In the genomic region with DNA sequence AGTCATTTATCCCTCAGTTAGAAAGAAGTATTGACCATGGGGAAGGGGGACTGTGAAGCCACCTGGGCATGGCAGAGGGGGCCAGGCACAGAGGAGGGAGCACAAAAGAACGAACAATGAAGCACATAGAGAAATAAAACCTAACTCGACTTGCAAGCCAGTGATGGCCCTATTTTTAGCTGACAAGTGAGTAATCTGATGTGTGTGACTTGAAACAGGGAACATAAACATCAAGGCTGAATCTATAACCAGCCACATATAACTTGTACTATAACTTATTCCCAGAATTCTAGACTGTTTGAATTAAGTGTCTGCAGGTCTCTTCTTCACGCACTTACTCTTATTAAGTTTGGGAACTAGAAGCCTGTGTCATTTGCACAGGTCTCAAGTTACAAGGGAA, we compare ENCODE assay signal across 2 cellular contexts.
TF ChIP-seq lines count a peak whose summit lies in the region.

No MANE protein-coding gene starts in this region.

TF ChIP-seq in SK-N-SH treated with all-trans-retinoic acid at 6 μM for 48 hours, 23 proteins besides CTCF, POLR2A, EP300 and RAD21 (continued from another document):
- TF ChIP-seq TCF4 (CRISPR knock-in tag; IDR thresholded peaks at IDR 0.05; ENCODE audit: borderline replicate concordance) (no peak), OSR1 (CRISPR knock-in tag; IDR thresholded peaks at IDR 0.05) (no peak), ZC3H10 (CRISPR knock-in tag; IDR thresholded peaks at IDR 0.05) (no peak)
- TF ChIP-seq, protein P1, sequence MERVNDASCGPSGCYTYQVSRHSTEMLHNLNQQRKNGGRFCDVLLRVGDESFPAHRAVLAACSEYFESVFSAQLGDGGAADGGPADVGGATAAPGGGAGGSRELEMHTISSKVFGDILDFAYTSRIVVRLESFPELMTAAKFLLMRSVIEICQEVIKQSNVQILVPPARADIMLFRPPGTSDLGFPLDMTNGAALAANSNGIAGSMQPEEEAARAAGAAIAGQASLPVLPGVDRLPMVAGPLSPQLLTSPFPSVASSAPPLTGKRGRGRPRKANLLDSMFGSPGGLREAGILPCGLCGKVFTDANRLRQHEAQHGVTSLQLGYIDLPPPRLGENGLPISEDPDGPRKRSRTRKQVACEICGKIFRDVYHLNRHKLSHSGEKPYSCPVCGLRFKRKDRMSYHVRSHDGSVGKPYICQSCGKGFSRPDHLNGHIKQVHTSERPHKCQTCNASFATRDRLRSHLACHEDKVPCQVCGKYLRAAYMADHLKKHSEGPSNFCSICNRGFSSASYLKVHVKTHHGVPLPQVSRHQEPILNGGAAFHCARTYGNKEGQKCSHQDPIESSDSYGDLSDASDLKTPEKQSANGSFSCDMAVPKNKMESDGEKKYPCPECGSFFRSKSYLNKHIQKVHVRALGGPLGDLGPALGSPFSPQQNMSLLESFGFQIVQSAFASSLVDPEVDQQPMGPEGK (CRISPR knock-in tag; IDR thresholded peaks at IDR 0.05; ENCODE audit: borderline replicate concordance): no peak

TF ChIP-seq in SK-N-SH, 30 proteins besides CTCF, POLR2A, EP300 and RAD21 (continued from another document):
- TF ChIP-seq, protein P2, sequence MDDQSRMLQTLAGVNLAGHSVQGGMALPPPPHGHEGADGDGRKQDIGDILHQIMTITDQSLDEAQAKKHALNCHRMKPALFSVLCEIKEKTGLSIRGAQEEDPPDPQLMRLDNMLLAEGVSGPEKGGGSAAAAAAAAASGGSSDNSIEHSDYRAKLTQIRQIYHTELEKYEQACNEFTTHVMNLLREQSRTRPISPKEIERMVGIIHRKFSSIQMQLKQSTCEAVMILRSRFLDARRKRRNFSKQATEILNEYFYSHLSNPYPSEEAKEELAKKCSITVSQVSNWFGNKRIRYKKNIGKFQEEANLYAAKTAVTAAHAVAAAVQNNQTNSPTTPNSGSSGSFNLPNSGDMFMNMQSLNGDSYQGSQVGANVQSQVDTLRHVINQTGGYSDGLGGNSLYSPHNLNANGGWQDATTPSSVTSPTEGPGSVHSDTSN (IDR thresholded peaks at IDR 0.05): no peak
- no peak for TF ChIP-seq GATA2 (CRISPR knock-in tag; IDR thresholded peaks at IDR 0.05)
- no peak for TF ChIP-seq TAF1 (IDR thresholded peaks at IDR 0.05; ENCODE audit: borderline replicate concordance, low read depth, low read length)
- TF ChIP-seq, protein P3, sequence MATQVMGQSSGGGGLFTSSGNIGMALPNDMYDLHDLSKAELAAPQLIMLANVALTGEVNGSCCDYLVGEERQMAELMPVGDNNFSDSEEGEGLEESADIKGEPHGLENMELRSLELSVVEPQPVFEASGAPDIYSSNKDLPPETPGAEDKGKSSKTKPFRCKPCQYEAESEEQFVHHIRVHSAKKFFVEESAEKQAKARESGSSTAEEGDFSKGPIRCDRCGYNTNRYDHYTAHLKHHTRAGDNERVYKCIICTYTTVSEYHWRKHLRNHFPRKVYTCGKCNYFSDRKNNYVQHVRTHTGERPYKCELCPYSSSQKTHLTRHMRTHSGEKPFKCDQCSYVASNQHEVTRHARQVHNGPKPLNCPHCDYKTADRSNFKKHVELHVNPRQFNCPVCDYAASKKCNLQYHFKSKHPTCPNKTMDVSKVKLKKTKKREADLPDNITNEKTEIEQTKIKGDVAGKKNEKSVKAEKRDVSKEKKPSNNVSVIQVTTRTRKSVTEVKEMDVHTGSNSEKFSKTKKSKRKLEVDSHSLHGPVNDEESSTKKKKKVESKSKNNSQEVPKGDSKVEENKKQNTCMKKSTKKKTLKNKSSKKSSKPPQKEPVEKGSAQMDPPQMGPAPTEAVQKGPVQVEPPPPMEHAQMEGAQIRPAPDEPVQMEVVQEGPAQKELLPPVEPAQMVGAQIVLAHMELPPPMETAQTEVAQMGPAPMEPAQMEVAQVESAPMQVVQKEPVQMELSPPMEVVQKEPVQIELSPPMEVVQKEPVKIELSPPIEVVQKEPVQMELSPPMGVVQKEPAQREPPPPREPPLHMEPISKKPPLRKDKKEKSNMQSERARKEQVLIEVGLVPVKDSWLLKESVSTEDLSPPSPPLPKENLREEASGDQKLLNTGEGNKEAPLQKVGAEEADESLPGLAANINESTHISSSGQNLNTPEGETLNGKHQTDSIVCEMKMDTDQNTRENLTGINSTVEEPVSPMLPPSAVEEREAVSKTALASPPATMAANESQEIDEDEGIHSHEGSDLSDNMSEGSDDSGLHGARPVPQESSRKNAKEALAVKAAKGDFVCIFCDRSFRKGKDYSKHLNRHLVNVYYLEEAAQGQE (IDR thresholded peaks at IDR 0.05; ENCODE audit: low read depth, low read length): no peak
- no peak for TF ChIP-seq SIN3A (IDR thresholded peaks at IDR 0.05; ENCODE audit: borderline replicate concordance, low read depth, low read length)
- TF ChIP-seq EZH2phosphoT487 (IDR thresholded peaks at IDR 0.05; ENCODE audit: borderline replicate concordance, low read depth): no peak
- no peak for TF ChIP-seq RCOR1 (IDR thresholded peaks at IDR 0.05; ENCODE audit: low read length)
